Comparison of ENCODE assay signal across 10 cellular contexts in the genomic region with DNA sequence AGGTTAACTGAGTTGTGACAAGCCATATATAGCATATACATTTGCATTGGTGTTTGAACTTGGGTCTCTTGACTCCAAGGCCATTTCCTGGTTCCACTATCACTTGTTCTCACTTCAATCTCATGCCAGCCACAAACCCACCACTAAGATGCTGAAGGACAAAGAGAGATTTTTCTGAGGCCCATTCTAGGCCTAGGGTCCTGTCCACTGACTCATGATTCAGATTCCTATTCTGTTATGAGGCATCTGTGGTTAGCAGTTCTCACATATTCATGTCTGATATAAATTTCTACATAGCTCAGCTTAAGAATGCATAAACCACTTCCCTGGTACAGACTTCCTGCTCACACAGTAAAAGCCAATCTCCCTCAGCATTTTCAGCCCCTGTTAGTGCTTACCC.
DNase-seq lines count a peak whose midpoint lies in the region; ATAC-seq and TF ChIP-seq lines count a peak whose summit lies in the region.
"Had no signal": no experiment of that assay in that cellular context is flagged by ENCODE, and none has a peak within 500 bp of the region (broad histone marks: within the 10 kb centered on the region; RNA-seq: fewer than 3 reads in every experiment).

No MANE protein-coding gene starts in this region.

- no peak overlapping the region for H2AFZ ChIP-seq in fibroblast of lung (ENCODE audit: low read length)

- ATAC-seq in GM19452 (IDR thresholded peaks at IDR 0.05; ENCODE audit: unreplicated experiment): peak; percentile 76

- H3K4me1 ChIP-seq in fibroblast of lung (ENCODE audit: control insufficient read depth, extremely low read depth, insufficient read depth, low read length) (no peaks in the 10 kb centered on the region), right atrium auricular region (no peaks in the 10 kb centered on the region)

- no peak overlapping the region for H3K4me2 ChIP-seq in fibroblast of lung (ENCODE audit: extremely low read depth, insufficient read depth, low read length)

- H3K9me3 ChIP-seq in fibroblast of lung (ENCODE audit: control insufficient read depth, insufficient read depth, low read depth, low read length) (no peaks in the 10 kb centered on the region), right atrium auricular region (no peaks in the 10 kb centered on the region)

- no peaks in the 10 kb centered on the region for H3K79me2 ChIP-seq in fibroblast of lung (ENCODE audit: control insufficient read depth, insufficient read depth, low read length)

- DNase-seq in AG09319 (ENCODE audit: extremely low read depth, low read depth) (peak; percentile 18), HT1080 (ENCODE audit: low read depth) (peak; percentile 97), fibroblast of lung (ENCODE audit: low read depth in 2 of 2) (peak; percentile 27 to 97), dorsolateral prefrontal cortex (no peak), SIG-M5 (lab: John Stamatoyannopoulos, UW) (no peak), right atrium auricular region (ENCODE audit: low spot score) (no peak)
- DNase-seq in stimulated activated CD4-positive, alpha-beta T cell treated with anti-CD3 and anti-CD28 coated beads, Interleukin-2, amount 100 ng/mL, for 24 hours: no peak
- DNase-seq: NCI-H2081 had no signal

- no peaks in the 10 kb centered on the region for H3K36me3 ChIP-seq in fibroblast of lung (ENCODE audit: control insufficient read depth, insufficient read depth, low read length)
- no peaks in the 10 kb centered on the region for H3K36me3 ChIP-seq in right atrium auricular region

- no peak overlapping the region for H3K9ac ChIP-seq in fibroblast of lung (ENCODE audit: insufficient read depth, low read length)

- H3K4me3 ChIP-seq in fibroblast of lung (replicated peaks in 1 of 4; ENCODE audit: control extremely low read depth in 1 of 4, insufficient read depth in 1 of 4, low read depth in 3 of 4, low read length in 4 of 4) (no peak overlapping the region), dorsolateral prefrontal cortex (no peak overlapping the region), right atrium auricular region (no peak overlapping the region)
- H3K4me3 ChIP-seq: coronary artery had no signal

- H3K27me3 ChIP-seq in fibroblast of lung (ENCODE audit: control insufficient read depth, insufficient read depth, low read length) (no peaks in the 10 kb centered on the region), dorsolateral prefrontal cortex (no peaks in the 10 kb centered on the region), right atrium auricular region (no peaks in the 10 kb centered on the region)

- TF ChIP-seq CTCF in AG09319 (IDR thresholded peaks at IDR 0.05; ENCODE audit: low read depth, low read length): no peak
- no peak for TF ChIP-seq CTCF in fibroblast of lung (conservative IDR thresholded peaks at IDR 0.05 in 1 of 2, IDR thresholded peaks at IDR 0.05 in 1 of 2; ENCODE audit: low read depth in 1 of 2, low read length in 2 of 2)
- no peak for TF ChIP-seq CTCF in dorsolateral prefrontal cortex (IDR thresholded peaks at IDR 0.05 in 54 of 56, conservative IDR thresholded peaks at IDR 0.05 in 2 of 56; ENCODE audit: low read depth in 1 of 56, partially characterized antibody in 56 of 56)
- TF ChIP-seq CTCF in right atrium auricular region (IDR thresholded peaks at IDR 0.05): no peak

- intact Hi-C loops in dorsolateral prefrontal cortex (cut with DNase I): no loop called here

- no peaks in the 10 kb centered on the region for H4K20me1 ChIP-seq in fibroblast of lung (ENCODE audit: control insufficient read depth, extremely low read depth, insufficient read depth, low read length)

- H3K27ac ChIP-seq in fibroblast of lung (ENCODE audit: insufficient read depth, low read length) (no peak overlapping the region), dorsolateral prefrontal cortex (no peak overlapping the region), right atrium auricular region (no peak overlapping the region)
- H3K27ac ChIP-seq: coronary artery had no signal

Comparison
In these comparisons a context has a peak if more than half of its experiments do, and no peak if none do; other contexts are left out.
1. DNase-seq: peak in AG09319 (single experiment), HT1080 (single experiment) and fibroblast of lung (2 of 2); none in dorsolateral prefrontal cortex (0 of 10), SIG-M5 (single experiment), stimulated activated CD4-positive, alpha-beta T cell treated with anti-CD3 and anti-CD28 coated beads, Interleukin-2, amount 100 ng/mL, for 24 hours (0 of 2) and right atrium auricular region (single experiment).